ENCODE assay signal across 8 cellular contexts in the genomic region with DNA sequence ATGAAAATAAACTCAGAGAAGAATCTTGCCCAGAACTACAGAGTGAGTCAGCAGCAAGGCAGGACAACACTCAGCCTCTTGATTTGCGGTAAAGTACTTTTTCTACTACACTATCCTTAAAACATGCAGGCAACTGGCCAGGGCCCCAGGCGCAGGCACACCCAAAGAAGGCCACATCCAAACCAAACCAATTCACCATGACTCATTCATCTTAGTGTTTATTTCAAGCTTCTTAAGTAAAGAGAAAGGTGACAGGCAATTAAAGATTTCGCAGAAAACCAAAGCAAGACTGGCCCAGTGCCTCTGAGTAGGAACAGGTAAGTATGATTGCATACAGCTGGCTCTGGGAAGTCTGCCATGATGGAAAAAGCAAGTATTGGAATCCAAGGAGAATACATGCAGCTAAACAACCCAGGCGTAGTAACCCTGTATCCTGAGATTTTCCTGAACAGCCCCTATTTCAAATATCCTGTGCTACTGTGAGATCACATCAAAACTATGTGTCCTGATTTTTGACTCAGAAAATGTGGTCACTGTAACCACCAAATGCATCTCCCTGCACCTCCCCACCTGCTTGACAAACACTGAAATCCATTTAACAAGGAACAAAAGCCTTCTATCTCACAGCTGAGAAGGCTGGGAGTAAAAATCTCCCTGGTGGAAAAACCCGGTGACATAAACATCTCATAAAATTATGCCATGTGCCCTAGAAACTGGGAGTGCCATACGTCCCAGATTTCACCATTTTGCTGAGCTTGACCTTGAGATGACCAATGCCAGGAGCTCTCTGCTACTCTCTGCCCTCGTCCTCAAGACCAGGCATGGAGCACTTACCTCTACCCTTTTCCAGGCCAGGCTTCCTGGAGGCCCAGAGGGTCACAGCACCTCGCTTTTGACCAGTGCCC. TPM values are rescaled to one million over a fixed set of nuclear protein-coding genes. Genes with fewer than 3 reads are reported as not detected.
A peak's percentile ranks its signal among the peaks of the same experiment; 100 is the strongest.
DNase-seq lines count a peak whose midpoint lies in the region; ATAC-seq and TF ChIP-seq lines count a peak whose summit lies in the region.

No MANE protein-coding gene starts in this region.

- no peak overlapping the region for H3K4me3 ChIP-seq in ascending aorta
- H3K4me3 ChIP-seq in subcutaneous abdominal adipose tissue (ENCODE audit: low read depth in 1 of 5, low read length in 5 of 5), result no peak overlapping the region
- no peak overlapping the region for H3K4me3 ChIP-seq in mesendoderm (ENCODE audit: low read length)

- TF ChIP-seq CTCF in ascending aorta (IDR thresholded peaks at IDR 0.05), result no peak

- no peak overlapping the region for H2BK15ac ChIP-seq in mesendoderm (replicated peaks; ENCODE audit: low read depth)

- H4K8ac ChIP-seq in mesendoderm (ENCODE audit: low read depth, low read length), result no peak overlapping the region

- H3K4ac ChIP-seq in mesendoderm (ENCODE audit: low read depth, low read length), result no peak overlapping the region

- no peak overlapping the region for H2BK120ac ChIP-seq in mesendoderm (ENCODE audit: low read depth, low read length)

- ATAC-seq in GM18511 (IDR thresholded peaks at IDR 0.05; ENCODE audit: unreplicated experiment), result no peak
- ATAC-seq in HG03108 (IDR thresholded peaks at IDR 0.05; ENCODE audit: unreplicated experiment), result no peak

- no peak overlapping the region for H4K5ac ChIP-seq in mesendoderm (ENCODE audit: low read length)

- no peak overlapping the region for H2BK5ac ChIP-seq in mesendoderm (ENCODE audit: low read length)

- H3K56ac ChIP-seq in mesendoderm (ENCODE audit: low read length), result no peak overlapping the region

- no peaks in the 10 kb centered on the region for H3K79me1 ChIP-seq in mesendoderm (ENCODE audit: low read length)

- H3K27ac ChIP-seq in ascending aorta, result peak overlapping the region; percentile 91 to 92
- H3K27ac ChIP-seq in subcutaneous abdominal adipose tissue (ENCODE audit: low read depth, low read length), result peak overlapping the region; percentile 65
- no peak overlapping the region for H3K27ac ChIP-seq in mesendoderm (ENCODE audit: low read depth, low read length)

- H3K23ac ChIP-seq in mesendoderm (ENCODE audit: low read length), result no peak overlapping the region

- no peaks in the 10 kb centered on the region for H3K79me2 ChIP-seq in mesendoderm (ENCODE audit: control insufficient read depth, insufficient read depth, low read length)

- H3K4me2 ChIP-seq in mesendoderm (ENCODE audit: low read length), result no peak overlapping the region

- intact Hi-C loops in ascending aorta (cut with DNase I), result loop anchor here (5.0 to 10.0 kb wide), 3 partner anchors 407 to 814 kb away; partner anchors contain the start of genes STK4 and TOMM34

- H3K9me3 ChIP-seq in ascending aorta (no peaks in the 10 kb centered on the region), subcutaneous abdominal adipose tissue (ENCODE audit: control insufficient read depth in 5 of 5, low read length in 5 of 5) (no peaks in the 10 kb centered on the region)

- H3K36me3 ChIP-seq in ascending aorta (no peaks in the 10 kb centered on the region), subcutaneous abdominal adipose tissue (ENCODE audit: control insufficient read depth in 5 of 5, insufficient read depth in 5 of 5, low read length in 5 of 5) (no peaks in the 10 kb centered on the region), mesendoderm (ENCODE audit: control insufficient read depth, insufficient read depth, low read length) (no peaks in the 10 kb centered on the region)

- no CpG with 5 or more reads among the region's 8 CpGs for WGBS in mesendoderm (ENCODE audit: extremely low coverage, insufficient coverage, low lambda C conversion rate)

- no peak overlapping the region for H3K18ac ChIP-seq in mesendoderm (ENCODE audit: low read length)

- H3K27me3 ChIP-seq in ascending aorta, result no peaks in the 10 kb centered on the region
- peaks cover 0 to 4% (median 0%) of the 10 kb centered on the region in 5 donors for H3K27me3 ChIP-seq in subcutaneous abdominal adipose tissue (ENCODE audit: control insufficient read depth in 5 of 5, insufficient read depth in 4 of 5, low read length in 5 of 5)
- no peaks in the 10 kb centered on the region for H3K27me3 ChIP-seq in mesendoderm (ENCODE audit: insufficient read depth, low read length, poor library complexity)

- H2AK5ac ChIP-seq in mesendoderm (ENCODE audit: low read length), result no peak overlapping the region

- H3K9ac ChIP-seq in subcutaneous abdominal adipose tissue (ENCODE audit: low read length in 5 of 5), result no peak overlapping the region
- H3K9ac ChIP-seq in mesendoderm (ENCODE audit: low read length), result no peak overlapping the region

- H3K4me1 ChIP-seq in ascending aorta (peaks cover 26 to 46% of the 10 kb centered on the region in 2 donors), subcutaneous abdominal adipose tissue (ENCODE audit: control insufficient read depth in 5 of 5, insufficient read depth in 5 of 5, low read length in 5 of 5) (peaks cover 0 to 10% (median 0%) of the 10 kb centered on the region in 5 donors), mesendoderm (ENCODE audit: control insufficient read depth, low read depth, low read length) (no peaks in the 10 kb centered on the region)

- DNase-seq in HPDE6-E6E7 (ENCODE audit: extremely low spot score) (peak; percentile 99), ascending aorta (ENCODE audit: low spot score in 2 of 2) (peak; percentile 88 to 97), iris pigment epithelial cell (ENCODE audit: low read depth) (peak; percentile 99), mesendoderm (no peak), GF-D8 (lab: John Stamatoyannopoulos, UW) (no peak)

RNA-seq across cellular contexts. Expression of gene WFDC3, which starts 12.4 kb away (rescaled TPM):
- not detected for total RNA-seq in ascending aorta
- polyA plus RNA-seq in mesendoderm (2013, experiment 1 of 2), result 0.27 TPM
- 0.29 TPM for polyA plus RNA-seq in mesendoderm (2013, experiment 2 of 2)

RNA-seq across cellular contexts. Expression of gene DNTTIP1, which starts 12.5 kb away (rescaled TPM):
- total RNA-seq in ascending aorta, result 4.6 TPM
- polyA plus RNA-seq in mesendoderm (2013, experiment 1 of 2), result 55.5 TPM
- 56.2 TPM for polyA plus RNA-seq in mesendoderm (2013, experiment 2 of 2)

RNA-seq across cellular contexts. Expression of gene UBE2C, which starts 33.2 kb away (rescaled TPM):
- not detected for total RNA-seq in ascending aorta
- 442 TPM for polyA plus RNA-seq in mesendoderm (2013, experiment 1 of 2)
- 450 TPM for polyA plus RNA-seq in mesendoderm (2013, experiment 2 of 2)

RNA-seq across cellular contexts. Expression of gene TNNC2, which starts 47.8 kb away (rescaled TPM):
- not detected for total RNA-seq in ascending aorta
- polyA plus RNA-seq in mesendoderm (2013, experiment 1 of 2), result 2.9 TPM
- polyA plus RNA-seq in mesendoderm (2013, experiment 2 of 2), result 3.8 TPM

RNA-seq across cellular contexts. Expression of gene SNX21, which starts 54.3 kb away (rescaled TPM):
- 182 TPM for total RNA-seq in ascending aorta
- polyA plus RNA-seq in mesendoderm (2013, experiment 1 of 2), result 5.7 TPM
- polyA plus RNA-seq in mesendoderm (2013, experiment 2 of 2), result 5.7 TPM

Comparison
In these comparisons a context has a peak if more than half of its experiments do, and no peak if none do; other contexts are left out.
1. DNase-seq: peak in HPDE6-E6E7 (single experiment), ascending aorta (2 of 2) and iris pigment epithelial cell (single experiment); none in mesendoderm (single experiment) and GF-D8 (single experiment).